10 cellular contexts compared by ENCODE assay signal in genomic region chr16:49183911-49184310, GRCh38.
DNase-seq lines count a peak whose midpoint lies in the region; ATAC-seq and TF ChIP-seq lines count a peak whose summit lies in the region.
"Had no signal": no experiment of that assay in that cellular context is flagged by ENCODE, and none has a peak within 500 bp of the region (broad histone marks: within the 10 kb centered on the region; RNA-seq: fewer than 3 reads in every experiment).

No MANE protein-coding gene starts in this region.

- H3K4me3 ChIP-seq in GM06990 (replicated peaks; ENCODE audit: low read depth, low read length): no peak overlapping the region
- no peak overlapping the region for H3K4me3 ChIP-seq in coronary artery
- H3K4me3 ChIP-seq: HAP-1 had no signal

- H3K27me3 ChIP-seq in GM06990 (replicated peaks; ENCODE audit: control insufficient read depth, insufficient read depth, low read length): peaks cover 2% of the 10 kb centered on the region; the same call in 1 of the 2 replicates

- peak; percentile 75 for TF ChIP-seq CTCF in 22Rv1 (IDR thresholded peaks at IDR 0.05)
- TF ChIP-seq CTCF in GM06990 (IDR thresholded peaks at IDR 0.05; ENCODE audit: insufficient read depth, low read length, poor library complexity, severe bottlenecking): peak; percentile 57
- no peak for TF ChIP-seq CTCF in coronary artery (IDR thresholded peaks at IDR 0.05)

- DNase-seq in GM06990 (ENCODE audit: extremely low read depth, insufficient read length) (peak; percentile 5), NCI-H1436 treated with DMSO at 0.1 percent for 48 hours (lab: John Stamatoyannopoulos, UW) (peak; percentile 34), cerebellar cortex (ENCODE audit: low spot score) (peak; percentile 16), 8988T (no peak), coronary artery (ENCODE audit: low spot score) (no peak)
- DNase-seq: GDM1 had no signal

- H3K36me3 ChIP-seq in GM06990 (ENCODE audit: control insufficient read depth, insufficient read depth, low read length): no peaks in the 10 kb centered on the region
- H3K36me3 ChIP-seq: HAP-1 had no signal

- H3K27ac ChIP-seq in 22Rv1 (no peak overlapping the region), coronary artery (no peak overlapping the region)

- ATAC-seq in GM18517 (IDR thresholded peaks at IDR 0.05; ENCODE audit: unreplicated experiment): no peak
- ATAC-seq in GM18909 (IDR thresholded peaks at IDR 0.05; ENCODE audit: poor library complexity, unreplicated experiment): no peak

Comparison
In these comparisons a context has a peak if more than half of its experiments do, and no peak if none do; other contexts are left out.
1. DNase-seq: peak in GM06990 (single experiment), NCI-H1436 treated with DMSO at 0.1 percent for 48 hours (single experiment) and cerebellar cortex (single experiment); none in 8988T (single experiment) and coronary artery (single experiment).